ENCODE assay signal across 9 cellular contexts in the genomic region with DNA sequence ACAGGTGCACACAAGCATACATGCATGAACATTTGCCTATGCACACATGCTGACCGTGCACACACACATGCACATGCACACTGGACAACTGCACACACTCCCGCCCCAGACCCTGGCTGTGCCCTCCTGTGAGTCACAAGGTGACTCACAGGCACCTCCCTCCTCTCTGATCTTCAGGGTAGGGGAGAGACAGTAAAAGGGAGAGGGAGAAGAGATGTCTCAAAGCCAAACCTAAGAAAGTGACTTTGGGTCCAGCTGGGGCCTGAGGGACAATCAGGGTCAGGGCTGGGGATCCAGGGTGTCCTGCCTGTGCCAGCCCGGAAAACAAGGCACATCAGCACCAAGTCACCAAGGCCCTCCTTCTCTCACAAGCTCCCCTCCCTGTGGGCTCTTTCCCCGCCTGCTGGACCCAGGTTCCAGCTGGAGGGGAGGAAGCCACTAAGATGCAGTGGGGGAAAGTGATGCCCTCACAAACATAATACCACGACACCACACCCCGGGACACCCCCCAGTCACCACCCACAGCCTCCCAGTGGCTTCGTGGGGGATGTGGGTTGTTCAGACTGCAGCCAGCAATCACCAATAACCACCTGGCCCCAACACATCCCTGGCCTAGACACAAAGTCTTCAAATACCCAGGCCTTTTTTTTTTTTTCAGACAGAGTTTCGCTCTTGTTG. TPM values are rescaled to one million over a fixed set of nuclear protein-coding genes. Genes with fewer than 3 reads are reported as not detected.
DNase-seq lines count a peak whose midpoint lies in the region; ATAC-seq and TF ChIP-seq lines count a peak whose summit lies in the region.
"Had no signal": no experiment of that assay in that cellular context is flagged by ENCODE, and none has a peak within 500 bp of the region (broad histone marks: within the 10 kb centered on the region; RNA-seq: fewer than 3 reads in every experiment).

No MANE protein-coding gene starts in this region.

- ATAC-seq in activated CD4-positive, CD25-positive, alpha-beta regulatory T cell treated with anti-CD3 and anti-CD28 coated beads, Interleukin-2, amount 50 U/mL, for 24 hours: peak; percentile 73 to 80
- ATAC-seq in effector memory CD8-positive, alpha-beta T cell (replicated peaks): peak; percentile 95
- no peak for ATAC-seq in GM18907 (IDR thresholded peaks at IDR 0.05; ENCODE audit: unreplicated experiment)
- no peak for ATAC-seq in HG02840 (IDR thresholded peaks at IDR 0.05; ENCODE audit: low FRiP score, unreplicated experiment)

- peaks cover 12% of the 10 kb centered on the region for H3K36me3 Mint-ChIP-seq in effector memory CD8-positive, alpha-beta T cell (ENCODE audit: insufficient read depth)

- no peaks in the 10 kb centered on the region for H3K9me3 Mint-ChIP-seq in effector memory CD8-positive, alpha-beta T cell

- peaks cover 34 to 43% of the 10 kb centered on the region in 2 donors for H3K4me1 Mint-ChIP-seq in effector memory CD8-positive, alpha-beta T cell (ENCODE audit: low read depth in 2 of 2)

- H3K4me1 ChIP-seq in A673 (ENCODE audit: insufficient read depth, low read length, poor library complexity, severe bottlenecking): no peaks in the 10 kb centered on the region

- H3K4me3 ChIP-seq in A673 (ENCODE audit: low read depth, low read length, poor library complexity, severe bottlenecking): no peak overlapping the region
- H3K4me3 ChIP-seq: SJCRH30 had no signal

- no peak overlapping the region for H3K27ac ChIP-seq in A673 (ENCODE audit: low read depth, low read length, poor library complexity, severe bottlenecking)
- H3K27ac ChIP-seq: SJCRH30 had no signal

- CTCF ChIA-PET in A673 (lab: Charles Lee): interaction anchor here (0.6 kb wide), 1 partner anchor 1636 kb away, joined by 3 read pairs; no protein-coding TSS in a partner anchor

- POLR2A ChIA-PET in A673 (lab: Charles Lee; ENCODE audit: low non-redundant PET): interaction anchor here (1.1 kb wide), 1 partner anchor 315 kb away, joined by 11 read pairs; no protein-coding TSS in a partner anchor

- intact Hi-C loops in A673 (cut with micrococcal nuclease; ENCODE audit: unreplicated experiment): no loop called here

- no TSS peak for BruUV-seq in A673 (replicated peaks; lab: Mats Ljungman, UMichigan)

- no peak for TF ChIP-seq CTCF in A673 (conservative IDR thresholded peaks at IDR 0.05; ENCODE audit: low read depth, low read length)

- H3K27me3 ChIP-seq in A673 (replicated peaks; ENCODE audit: insufficient read depth, low read depth, low read length, poor library complexity): no peaks in the 10 kb centered on the region
- H3K27me3 ChIP-seq: SJCRH30 had no signal

- DNase-seq in activated CD4-positive, CD25-positive, alpha-beta regulatory T cell (lab: John Stamatoyannopoulos, UW): no peak
- DNase-seq in RPMI8226 (peak; percentile 75), A673 (ENCODE audit: low spot score) (no peak)
- DNase-seq in effector memory CD8-positive, alpha-beta T cell: peak; percentile 64 to 79 (median 69)
- peak; percentile 16 to 64 for DNase-seq in stimulated activated CD8-positive, alpha-beta memory T cell treated with anti-CD3 and anti-CD28 coated beads, Interleukin-15, amount 100 ng/mL, for 48 hours (ENCODE audit: low read depth in 2 of 2)

- H3K9me3 ChIP-seq in A673 (ENCODE audit: low read depth, low read length, poor library complexity, severe bottlenecking): no peaks in the 10 kb centered on the region
- H3K9me3 ChIP-seq: SJCRH30 had no signal

- peak overlapping the region; percentile 78 to 81 for H3K4me3 Mint-ChIP-seq in effector memory CD8-positive, alpha-beta T cell

- H3K36me3 ChIP-seq in A673 (ENCODE audit: insufficient read depth, low read length, poor library complexity, severe bottlenecking): no peaks in the 10 kb centered on the region
- H3K36me3 ChIP-seq: SJCRH30 had no signal

- H3K27ac Mint-ChIP-seq in effector memory CD8-positive, alpha-beta T cell: peak overlapping the region; percentile 91 to 93

- H3K27me3 Mint-ChIP-seq in effector memory CD8-positive, alpha-beta T cell: no peaks in the 10 kb centered on the region

RNA-seq across cellular contexts. Expression of gene PDGFB, which starts 39.3 kb away (rescaled TPM):
- 0.09 and 0.13 TPM in 2 replicates for total RNA-seq in A673 (2021)

RNA-seq across cellular contexts. Expression of gene CBX7, which starts 53.0 kb away (rescaled TPM):
- 2.8 and 3.8 TPM in 2 replicates for total RNA-seq in A673 (2021)

Comparison
In these comparisons a context has a peak if more than half of its experiments do, and no peak if none do; other contexts are left out.
1. ATAC-seq: peak in activated CD4-positive, CD25-positive, alpha-beta regulatory T cell treated with anti-CD3 and anti-CD28 coated beads, Interleukin-2, amount 50 U/mL, for 24 hours (2 of 2) and effector memory CD8-positive, alpha-beta T cell (single experiment); none in GM18907 (single experiment) and HG02840 (single experiment).
2. DNase-seq: peak in RPMI8226 (single experiment), effector memory CD8-positive, alpha-beta T cell (3 of 3) and stimulated activated CD8-positive, alpha-beta memory T cell treated with anti-CD3 and anti-CD28 coated beads, Interleukin-15, amount 100 ng/mL, for 48 hours (2 of 2); none in activated CD4-positive, CD25-positive, alpha-beta regulatory T cell (0 of 4) and A673 (single experiment).